21 cellular contexts compared by ENCODE assay signal in genomic region chr2:12778369-12778768, GRCh38.
A peak's percentile ranks its signal among the peaks of the same experiment; 100 is the strongest.
DNase-seq lines count a peak whose midpoint lies in the region; ATAC-seq, FAIRE-seq and TF ChIP-seq lines count a peak whose summit lies in the region.
"Had no signal": no experiment of that assay in that cellular context is flagged by ENCODE, and none has a peak within 500 bp of the region (broad histone marks: within the 10 kb centered on the region; RNA-seq: fewer than 3 reads in every experiment).

No MANE protein-coding gene starts in this region.

- no peak overlapping the region for H2AFZ ChIP-seq in HepG2 (ENCODE audit: low read length)
- H2AFZ ChIP-seq: GM23248 had no signal

- H3K4me1 Mint-ChIP-seq in nephron progenitor cell = peaks cover 37% of the 10 kb centered on the region
- H3K4me1 Mint-ChIP-seq: B cell had no signal

- H4K20me1 ChIP-seq in HepG2 (ENCODE audit: insufficient read depth, low read length) = no peaks in the 10 kb centered on the region

- no TSS peak for BruUV-seq in HepG2 (replicated peaks; lab: Mats Ljungman, UMichigan)

- no peak overlapping the region for H3K27ac Mint-ChIP-seq in nephron progenitor cell
- H3K27ac Mint-ChIP-seq: B cell had no signal

- no peaks in the 10 kb centered on the region for H3K36me3 Mint-ChIP-seq in nephron progenitor cell (ENCODE audit: low read depth)

- in situ Hi-C loops in HepG2 (cut with HindIII; ENCODE audit: extremely low pct_ligation_motif_present, low pct_unique_long_range_greater_than_20kb) = no loop called here

- TF ChIP-seq CTCF in HepG2 (CRISPR knock-in tag; IDR thresholded peaks at IDR 0.05) = no peak
- no peak for TF ChIP-seq CTCF in right lobe of liver (IDR thresholded peaks at IDR 0.05)
- no peak for TF ChIP-seq CTCF in nephron progenitor cell (IDR thresholded peaks at IDR 0.05)
- no peak for TF ChIP-seq CTCF in upper lobe of right lung (IDR thresholded peaks at IDR 0.05)

- peak overlapping the region; percentile 45 for H3K27ac ChIP-seq in HepG2 (ENCODE audit: extremely low read length, insufficient read depth, low read length)
- no peak overlapping the region for H3K27ac ChIP-seq in right lobe of liver
- H3K27ac ChIP-seq in upper lobe of right lung = no peak overlapping the region
- H3K27ac ChIP-seq: 22Rv1, GM23248 had no signal

- no peak overlapping the region for H3K9ac ChIP-seq in HepG2 (ENCODE audit: insufficient read depth, low read depth, low read length)
- H3K9ac ChIP-seq: GM23248, SK-N-SH had no signal

- no peak for FAIRE-seq in HepG2 (lab: Jason Lieb, UNC)
- FAIRE-seq: GM12878, GM19239, RCC 7860 had no signal

- CTCF ChIA-PET in HepG2 (lab: Yijun Ruan, JAX; ENCODE audit: low intra/inter-chr PET ratio, low total read pairs) = no interaction called here

- ATAC-seq in HepG2 (peak; percentile 95), right lobe of liver (no peak), GM18858 (IDR thresholded peaks at IDR 0.05; ENCODE audit: unreplicated experiment) (no peak), upper lobe of right lung (no peak), HG03135 (IDR thresholded peaks at IDR 0.05; ENCODE audit: unreplicated experiment) (no peak), HG02852 (IDR thresholded peaks at IDR 0.05; ENCODE audit: unreplicated experiment) (no peak)
- ATAC-seq: GM12878 had no signal

- H3K79me2 ChIP-seq in HepG2 (ENCODE audit: insufficient read depth, low read length) = no peaks in the 10 kb centered on the region

- WGBS in HepG2 (ENCODE audit: low lambda C conversion rate) = 0% methylated on average over 6 of the region's 6 CpGs
- 18% methylated on average over 4 of the region's 6 CpGs for WGBS in right lobe of liver (ENCODE audit: insufficient coverage, low coverage, low lambda C conversion rate, missing lambda C conversion rate)

- peaks cover 4% of the 10 kb centered on the region for H3K9me3 Mint-ChIP-seq in nephron progenitor cell

- intact Hi-C loops in HepG2 (cut with micrococcal nuclease; ENCODE audit: unreplicated experiment) (loop anchor here (2.0 kb wide), 1 partner anchor 62 kb away; the partner anchor contains the start of gene TRIB2), right lobe of liver (cut with DNase I) (no loop called here), upper lobe of right lung (cut with DNase I) (no loop called here)

- H3K4me3 ChIP-seq in HepG2 (replicated peaks in 1 of 3; ENCODE audit: insufficient read depth in 1 of 3, low read depth in 2 of 3, low read length in 3 of 3) (no peak overlapping the region), right lobe of liver (no peak overlapping the region), upper lobe of right lung (no peak overlapping the region)
- H3K4me3 ChIP-seq: GM12878, GM23248 had no signal

- H3K27me3 ChIP-seq in HepG2 (ENCODE audit: control insufficient read depth in 1 of 2, insufficient read depth in 2 of 2, low read length in 2 of 2) (no peaks in the 10 kb centered on the region), right lobe of liver (no peaks in the 10 kb centered on the region), upper lobe of right lung (no peaks in the 10 kb centered on the region)

- TF ChIP-seq EP300 in HepG2 (IDR thresholded peaks at IDR 0.05; ENCODE audit: low read depth in 2 of 2, low read length in 2 of 2) (peak; percentile 80 to 93), HepG2 (CRISPR knock-in tag; IDR thresholded peaks at IDR 0.05; ENCODE audit: borderline replicate concordance) (peak; percentile 84)

- peaks cover 44% of the 10 kb centered on the region for H3K4me1 ChIP-seq in HepG2 (ENCODE audit: insufficient read depth, low read length)
- H3K4me1 ChIP-seq in right lobe of liver = no peaks in the 10 kb centered on the region
- no peaks in the 10 kb centered on the region for H3K4me1 ChIP-seq in upper lobe of right lung

- DNase-seq in HepG2 (ENCODE audit: low spot score) (peak; percentile 75), right lobe of liver (no peak), iPS DF 19.7 (ENCODE audit: low read depth, low spot score) (peak; percentile 30), nephron progenitor cell (peak; percentile 34), upper lobe of right lung (no peak)
- DNase-seq: DMS153; GM23248; KG1; MV-4-11; NCI-H1694 treated with DMSO at 0.1 percent for 48 hours; NCI-H748 treated with DMSO at 0.1 percent for 48 hours; NK-92 treated with Interleukin-12 subunit alpha and Interleukin-12 subunit beta, amount 100 ng/mL, for 24 hours; SK-N-SH had no signal

- TF ChIP-seq POLR2A in HepG2 (IDR thresholded peaks at IDR 0.05; ENCODE audit: insufficient read depth in 1 of 2, low read depth in 2 of 2, low read length in 2 of 2) = no peak
- TF ChIP-seq POLR2A in right lobe of liver (IDR thresholded peaks at IDR 0.05) = no peak

- H3K27me3 Mint-ChIP-seq in nephron progenitor cell (ENCODE audit: low read depth, poor library complexity) = peaks cover 8% of the 10 kb centered on the region

- H3K4me2 ChIP-seq in HepG2 (ENCODE audit: low read depth, low read length) = peak overlapping the region; percentile 30; the same call in 1 of the 2 replicates
- H3K4me2 ChIP-seq: SK-N-SH had no signal

- no peak for TF ChIP-seq RAD21 in HepG2 (CRISPR knock-in tag; IDR thresholded peaks at IDR 0.05)

- H3K4me3 Mint-ChIP-seq in nephron progenitor cell = no peak overlapping the region
- H3K4me3 Mint-ChIP-seq: B cell had no signal

- H3K36me3 ChIP-seq in HepG2 (replicated peaks in 1 of 2; ENCODE audit: control insufficient read depth in 1 of 2, insufficient read depth in 2 of 2, low read length in 2 of 2) (no peaks in the 10 kb centered on the region), right lobe of liver (no peaks in the 10 kb centered on the region), upper lobe of right lung (no peaks in the 10 kb centered on the region)

- H3K9me3 ChIP-seq in HepG2 (ENCODE audit: low read length) = peaks cover 20% of the 10 kb centered on the region; the same call in 1 of the 2 replicates
- no peaks in the 10 kb centered on the region for H3K9me3 ChIP-seq in right lobe of liver
- H3K9me3 ChIP-seq in upper lobe of right lung = no peaks in the 10 kb centered on the region
- H3K9me3 ChIP-seq: SK-N-SH had no signal

- POLR2A ChIA-PET in HepG2 (lab: Yijun Ruan, JAX) = no interaction called here

TF ChIP-seq in HepG2, 621 proteins besides CTCF, POLR2A, EP300 and RAD21 (continues in another document):
- TF ChIP-seq, protein P1, sequence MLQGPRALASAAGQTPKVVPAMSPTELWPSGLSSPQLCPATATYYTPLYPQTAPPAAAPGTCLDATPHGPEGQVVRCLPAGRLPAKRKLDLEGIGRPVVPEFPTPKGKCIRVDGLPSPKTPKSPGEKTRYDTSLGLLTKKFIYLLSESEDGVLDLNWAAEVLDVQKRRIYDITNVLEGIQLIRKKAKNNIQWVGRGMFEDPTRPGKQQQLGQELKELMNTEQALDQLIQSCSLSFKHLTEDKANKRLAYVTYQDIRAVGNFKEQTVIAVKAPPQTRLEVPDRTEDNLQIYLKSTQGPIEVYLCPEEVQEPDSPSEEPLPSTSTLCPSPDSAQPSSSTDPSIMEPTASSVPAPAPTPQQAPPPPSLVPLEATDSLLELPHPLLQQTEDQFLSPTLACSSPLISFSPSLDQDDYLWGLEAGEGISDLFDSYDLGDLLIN (CRISPR knock-in tag; IDR thresholded peaks at IDR 0.05; ENCODE audit: borderline replicate concordance) = no peak
- TF ChIP-seq TCF7 (IDR thresholded peaks at IDR 0.05; ENCODE audit: low read depth) (peak; percentile 99), ZFP82 (CRISPR knock-in tag; IDR thresholded peaks at IDR 0.05; ENCODE audit: borderline replicate concordance) (0 out of 2 replicates have a peak, but pooled peaks have one; percentile 30), NFIB (CRISPR knock-in tag; IDR thresholded peaks at IDR 0.05; ENCODE audit: borderline replicate concordance) (no peak), TSC22D2 (CRISPR knock-in tag; IDR thresholded peaks at IDR 0.05; ENCODE audit: borderline replicate concordance) (peak; percentile 59; the same call in 1 of the 2 replicates), ZNF281 (CRISPR knock-in tag; IDR thresholded peaks at IDR 0.05; ENCODE audit: borderline replicate concordance) (peak; percentile 63; the same call in 1 of the 2 replicates), POGZ (CRISPR knock-in tag; IDR thresholded peaks at IDR 0.05) (peak; percentile 96), CREB3 (CRISPR knock-in tag; IDR thresholded peaks at IDR 0.05) (no peak), FOXO1 (CRISPR knock-in tag; IDR thresholded peaks at IDR 0.05) (peak; percentile 70; the same call in 1 of the 2 replicates), PHF21A (CRISPR knock-in tag; IDR thresholded peaks at IDR 0.05) (0 out of 2 replicates have a peak, but pooled peaks have one; percentile 60)
- TF ChIP-seq, protein P2, sequence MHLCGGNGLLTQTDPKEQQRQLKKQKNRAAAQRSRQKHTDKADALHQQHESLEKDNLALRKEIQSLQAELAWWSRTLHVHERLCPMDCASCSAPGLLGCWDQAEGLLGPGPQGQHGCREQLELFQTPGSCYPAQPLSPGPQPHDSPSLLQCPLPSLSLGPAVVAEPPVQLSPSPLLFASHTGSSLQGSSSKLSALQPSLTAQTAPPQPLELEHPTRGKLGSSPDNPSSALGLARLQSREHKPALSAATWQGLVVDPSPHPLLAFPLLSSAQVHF (CRISPR knock-in tag; IDR thresholded peaks at IDR 0.05) = no peak

Comparison
In these comparisons a context has a peak if more than half of its experiments do, and no peak if none do; other contexts are left out.
1. DNase-seq: peak in HepG2 (single experiment), iPS DF 19.7 (single experiment) and nephron progenitor cell (single experiment); none in right lobe of liver (0 of 3) and upper lobe of right lung (single experiment).